In genomic region chr1:5119496-5120234, GRCh38 we compare ENCODE assay signal across 18 cellular contexts.
DNase-seq lines count a peak whose midpoint lies in the region; ATAC-seq and TF ChIP-seq lines count a peak whose summit lies in the region.
"Had no signal": no experiment of that assay in that cellular context is flagged by ENCODE, and none has a peak within 500 bp of the region (broad histone marks: within the 10 kb centered on the region; RNA-seq: fewer than 3 reads in every experiment).

No MANE protein-coding gene starts in this region.

- POLR2A ChIA-PET in PC-3 (lab: Charles Lee; ENCODE audit: unreplicated experiment): no interaction called here

- 62 to 67% methylated on average over 9 to 11 of the region's 11 CpGs for WGBS in testis, 2 donors

- H3K9me3 ChIP-seq in PC-3 (ENCODE audit: low read length) (peaks cover 23% of the 10 kb centered on the region; the same call in 1 of the 2 replicates), testis (no peaks in the 10 kb centered on the region), tibial artery (no peaks in the 10 kb centered on the region)
- H3K9me3 ChIP-seq: A549, tibial nerve had no signal

- no TSS peak for BruUV-seq in PC-3 (replicated peaks; lab: Mats Ljungman, UMichigan)

- DNase-seq in NCI-H2029 (lab: John Stamatoyannopoulos, UW) (peak; percentile 19), NCI-H2029 treated with DMSO at 0.1 percent for 48 hours (lab: John Stamatoyannopoulos, UW) (no peak), PC-3 (peak; percentile 8), iPS-NIHi11 (ENCODE audit: low spot score) (peak; percentile 49), testis (peak; percentile 69), tibial artery (no peak)
- DNase-seq: central memory CD4-positive, alpha-beta T cell; effector CD8-positive, alpha-beta T cell; hippocampal formation; left colon; NCI-H146; NCI-H526 treated with DMSO at 0.1 percent for 48 hours had no signal

- no peaks in the 10 kb centered on the region for H3K79me2 ChIP-seq in PC-3 (ENCODE audit: low read length)

- no peak overlapping the region for H3K4me2 ChIP-seq in PC-3 (ENCODE audit: low read length)
- H3K4me2 ChIP-seq: A549 had no signal

- H3K4me1 Mint-ChIP-seq in stimulated activated memory B cell treated with anti-CD40 and anti-IgM and Interleukin-4, amounts not matched to agents 10 μg/mL and 1 μg/mL and 100 μg/mL, for 72 hours: no peaks in the 10 kb centered on the region

- H2AFZ ChIP-seq in PC-3 (ENCODE audit: low read length): no peak overlapping the region

- H3K36me3 ChIP-seq in PC-3 (ENCODE audit: low read depth, low read length): no peaks in the 10 kb centered on the region
- H3K36me3 ChIP-seq in testis (ENCODE audit: low read depth, missing control alignments): no peaks in the 10 kb centered on the region
- no peaks in the 10 kb centered on the region for H3K36me3 ChIP-seq in tibial artery
- H3K36me3 ChIP-seq: tibial nerve had no signal

- no peak overlapping the region for H3K4me3 ChIP-seq in PC-3 (ENCODE audit: low read length)
- no peak overlapping the region for H3K4me3 ChIP-seq in testis
- no peak overlapping the region for H3K4me3 ChIP-seq in tibial artery
- H3K4me3 ChIP-seq: A549, tibial nerve had no signal

- no peak overlapping the region for H3K27ac Mint-ChIP-seq in stimulated activated memory B cell treated with anti-CD40 and anti-IgM and Interleukin-4, amounts not matched to agents 10 μg/mL and 1 μg/mL and 100 μg/mL, for 72 hours
- H3K27ac Mint-ChIP-seq: activated T-helper 2 cell treated with anti-CD3 and anti-CD28 coated beads, Interferon-gamma antibody, Interleukin-2, Interleukin-4, amounts not matched to agents 10 μg/mL and 5 μg/mL and 100 μg/mL, durations not matched to agents 14 hours and 24 hours and 36 hours had no signal

- no peak overlapping the region for H3K4me3 Mint-ChIP-seq in stimulated activated memory B cell treated with anti-CD40 and anti-IgM and Interleukin-4, amounts not matched to agents 10 μg/mL and 1 μg/mL and 100 μg/mL, for 72 hours

- TF ChIP-seq CTCF in PC-3 (conservative IDR thresholded peaks at IDR 0.05; ENCODE audit: low read depth, low read length) (peak; percentile 35; the same call in 1 of the 2 replicates), testis (IDR thresholded peaks at IDR 0.05) (peak in 2 of 3 experiments; percentile 22 to 44), tibial artery (IDR thresholded peaks at IDR 0.05) (no peak)

- H3K9ac ChIP-seq in PC-3 (ENCODE audit: low read length): no peak overlapping the region

- H3K4me1 ChIP-seq in PC-3 (ENCODE audit: insufficient read depth, low read length) (no peaks in the 10 kb centered on the region), testis (no peaks in the 10 kb centered on the region), tibial artery (no peaks in the 10 kb centered on the region)
- H3K4me1 ChIP-seq: A549, tibial nerve had no signal

- ATAC-seq in PC-3: no peak
- ATAC-seq in activated CD4-positive, CD25-positive, alpha-beta regulatory T cell treated with anti-CD3 and anti-CD28 coated beads, Interleukin-2, amount 50 U/mL, for 24 hours: no peak
- no peak for ATAC-seq in stimulated activated memory B cell treated with anti-CD40 and anti-IgM and Interleukin-4, amounts not matched to agents 10 μg/mL and 1 μg/mL and 100 μg/mL, for 72 hours
- ATAC-seq: left colon had no signal

- CTCF ChIA-PET in PC-3 (lab: Charles Lee): no interaction called here

- H3K27me3 ChIP-seq in PC-3 (ENCODE audit: low read length) (0 out of 2 replicates have a peak, but pooled peaks cover 3% of the 10 kb centered on the region), testis (no peaks in the 10 kb centered on the region), tibial artery (no peaks in the 10 kb centered on the region)
- H3K27me3 ChIP-seq: tibial nerve had no signal

- no peak for TF ChIP-seq POLR2A in testis (IDR thresholded peaks at IDR 0.05)

- H3K27me3 Mint-ChIP-seq in stimulated activated memory B cell treated with anti-CD40 and anti-IgM and Interleukin-4, amounts not matched to agents 10 μg/mL and 1 μg/mL and 100 μg/mL, for 72 hours: no peaks in the 10 kb centered on the region

- no peaks in the 10 kb centered on the region for H4K20me1 ChIP-seq in PC-3 (ENCODE audit: low read length)

- H3K36me3 Mint-ChIP-seq in stimulated activated memory B cell treated with anti-CD40 and anti-IgM and Interleukin-4, amounts not matched to agents 10 μg/mL and 1 μg/mL and 100 μg/mL, for 72 hours: no peaks in the 10 kb centered on the region

- H3F3A ChIP-seq in PC-3 (ENCODE audit: low read length, unreplicated experiment): no peaks in the 10 kb centered on the region

- H3K27ac ChIP-seq in PC-3 (ENCODE audit: low read length) (no peak overlapping the region), testis (no peak overlapping the region), tibial artery (no peak overlapping the region)
- H3K27ac ChIP-seq: A549, HL-60, tibial nerve had no signal

- intact Hi-C loops in PC-3 (cut with micrococcal nuclease): no loop called here
- intact Hi-C loops in testis (cut with DNase I; ENCODE audit: low total_unique reads): no loop called here
- intact Hi-C loops in tibial artery (cut with DNase I; ENCODE audit: low total_unique reads): no loop called here

- H3K9me2 ChIP-seq in PC-3 (replicated peaks; ENCODE audit: low read length): no peaks in the 10 kb centered on the region

- H3K9me3 Mint-ChIP-seq in stimulated activated memory B cell treated with anti-CD40 and anti-IgM and Interleukin-4, amounts not matched to agents 10 μg/mL and 1 μg/mL and 100 μg/mL, for 72 hours: peaks cover 5% of the 10 kb centered on the region
- H3K9me3 Mint-ChIP-seq: activated T-helper 2 cell treated with anti-CD3 and anti-CD28 coated beads, Interferon-gamma antibody, Interleukin-2, Interleukin-4, amounts not matched to agents 10 μg/mL and 5 μg/mL and 100 μg/mL, durations not matched to agents 14 hours and 24 hours and 36 hours had no signal

Comparison
In these comparisons a context has a peak if more than half of its experiments do, and no peak if none do; other contexts are left out.
1. DNase-seq: peak in NCI-H2029 (single experiment), PC-3 (single experiment), iPS-NIHi11 (single experiment) and testis (single experiment); none in NCI-H2029 treated with DMSO at 0.1 percent for 48 hours (single experiment) and tibial artery (0 of 2).
2. CTCF ChIP-seq: peak in PC-3 (single experiment) and testis (2 of 3); none in tibial artery (0 of 2).